ENCODE assay signal across 8 cellular contexts in the genomic region with DNA sequence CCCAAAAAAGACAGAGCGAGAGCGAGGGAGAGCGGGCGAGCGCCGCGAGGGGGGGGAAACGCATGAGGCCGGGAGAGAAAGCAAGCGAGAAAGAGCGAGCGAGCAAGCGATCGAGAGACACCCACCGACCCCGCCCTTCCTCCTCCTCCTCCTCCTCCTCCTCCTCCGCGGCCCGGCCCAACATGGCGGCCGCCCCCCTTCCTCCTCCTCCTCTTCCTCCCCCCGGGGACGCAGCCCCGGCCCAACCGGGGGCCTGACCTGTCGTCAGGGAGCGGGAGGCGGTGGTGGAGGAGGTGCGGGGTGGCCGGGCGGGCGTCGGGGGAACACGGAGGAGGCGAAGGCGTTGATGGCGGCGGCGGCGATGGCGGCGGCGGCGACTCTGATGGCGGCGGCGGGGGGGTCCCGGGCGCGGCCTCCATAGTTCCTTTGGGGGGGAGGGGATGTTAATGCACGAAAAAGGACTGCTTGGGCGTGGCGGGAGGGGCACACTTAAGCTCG. TPM values are rescaled to one million over a fixed set of nuclear protein-coding genes. Genes with fewer than 3 reads are reported as not detected.
DNase-seq lines count a peak whose midpoint lies in the region; ATAC-seq and TF ChIP-seq lines count a peak whose summit lies in the region.

No MANE protein-coding gene starts in this region.

- peaks cover 16 to 38% of the 10 kb centered on the region in 2 donors for H3K4me1 ChIP-seq in thoracic aorta (ENCODE audit: control insufficient read depth in 1 of 2, low read depth in 2 of 2)

- H3K27ac ChIP-seq in thoracic aorta = peak overlapping the region; percentile 100

- TF ChIP-seq CTCF in osteocyte (IDR thresholded peaks at IDR 0.05) = no peak
- TF ChIP-seq CTCF in thoracic aorta (IDR thresholded peaks at IDR 0.05) = no peak

- peaks cover 46 to 54% of the 10 kb centered on the region in 2 donors for H3K36me3 Mint-ChIP-seq in activated naive CD4-positive, alpha-beta T cell treated with anti-CD3 and anti-CD28 coated beads, Interleukin-2, amount 50 U/mL, for 72 hours
- H3K36me3 Mint-ChIP-seq in osteocyte (ENCODE audit: unreplicated experiment) = peaks cover 17% of the 10 kb centered on the region

- intact Hi-C loops in Right ventricle myocardium inferior (cut with DNase I) = loop anchor here (5.0 kb wide), 3 partner anchors 35 to 250 kb away; a partner anchor contains a TSS

- H3K4me3 Mint-ChIP-seq in osteocyte (ENCODE audit: unreplicated experiment) = peak overlapping the region; percentile 92

- ATAC-seq in GM21528 (IDR thresholded peaks at IDR 0.05; ENCODE audit: low FRiP score, unreplicated experiment) = peak; percentile 34
- peak; percentile 4 for ATAC-seq in SK-N-SH treated with all-trans-retinoic acid at 6 μM for 48 hours
- ATAC-seq in activated naive CD4-positive, alpha-beta T cell treated with anti-CD3 and anti-CD28 coated beads, Interleukin-2, amount 50 U/mL, for 72 hours = peak; percentile 13 to 19
- ATAC-seq in Right ventricle myocardium inferior = peak; percentile 64
- peak; percentile 30 for ATAC-seq in thoracic aorta (ENCODE audit: insufficient number of reproducible peaks, low FRiP score, low read depth)

- H3K9me3 ChIP-seq in MG63 = no peaks in the 10 kb centered on the region
- no peaks in the 10 kb centered on the region for H3K9me3 ChIP-seq in thoracic aorta

- DNase-seq in CD1c-positive myeloid dendritic cell (ENCODE audit: extremely low spot score) (peak; percentile 75), MG63 (peak; percentile 96), Right ventricle myocardium inferior (ENCODE audit: missing footprints) (peak; percentile 95), osteocyte (ENCODE audit: extremely low spot score, unreplicated experiment) (peak; percentile 91), thoracic aorta (ENCODE audit: low spot score) (no peak)
- peak; percentile 76 to 86 for DNase-seq in activated naive CD4-positive, alpha-beta T cell treated with anti-CD3 and anti-CD28 coated beads, Interleukin-2, amount 50 U/mL, for 72 hours (ENCODE audit: low spot score in 2 of 2)

- H3K27me3 ChIP-seq in MG63 = no peaks in the 10 kb centered on the region
- no peaks in the 10 kb centered on the region for H3K27me3 ChIP-seq in thoracic aorta (replicated peaks; ENCODE audit: insufficient read depth)

- H3K4me3 ChIP-seq in MG63 = peak overlapping the region; percentile 78
- H3K4me3 ChIP-seq in thoracic aorta = peak overlapping the region; percentile 98

- H3K9me3 Mint-ChIP-seq in activated naive CD4-positive, alpha-beta T cell treated with anti-CD3 and anti-CD28 coated beads, Interleukin-2, amount 50 U/mL, for 72 hours = no peaks in the 10 kb centered on the region
- H3K9me3 Mint-ChIP-seq in osteocyte (ENCODE audit: unreplicated experiment) = no peaks in the 10 kb centered on the region

- peaks cover 39% of the 10 kb centered on the region for H3K4me1 Mint-ChIP-seq in osteocyte (ENCODE audit: unreplicated experiment)

- H3K36me3 ChIP-seq in MG63 = peaks cover 25% of the 10 kb centered on the region
- H3K36me3 ChIP-seq in thoracic aorta = no peaks in the 10 kb centered on the region

- peak overlapping the region; percentile 96 to 100 for H3K27ac Mint-ChIP-seq in activated naive CD4-positive, alpha-beta T cell treated with anti-CD3 and anti-CD28 coated beads, Interleukin-2, amount 50 U/mL, for 72 hours
- peak overlapping the region; percentile 100 for H3K27ac Mint-ChIP-seq in osteocyte (ENCODE audit: unreplicated experiment)

- no peaks in the 10 kb centered on the region for H3K27me3 Mint-ChIP-seq in osteocyte (ENCODE audit: unreplicated experiment)

TF ChIP-seq in SK-N-SH treated with all-trans-retinoic acid at 6 μM for 48 hours, 23 proteins besides CTCF, POLR2A, EP300 and RAD21:
- TF ChIP-seq, protein P1, sequence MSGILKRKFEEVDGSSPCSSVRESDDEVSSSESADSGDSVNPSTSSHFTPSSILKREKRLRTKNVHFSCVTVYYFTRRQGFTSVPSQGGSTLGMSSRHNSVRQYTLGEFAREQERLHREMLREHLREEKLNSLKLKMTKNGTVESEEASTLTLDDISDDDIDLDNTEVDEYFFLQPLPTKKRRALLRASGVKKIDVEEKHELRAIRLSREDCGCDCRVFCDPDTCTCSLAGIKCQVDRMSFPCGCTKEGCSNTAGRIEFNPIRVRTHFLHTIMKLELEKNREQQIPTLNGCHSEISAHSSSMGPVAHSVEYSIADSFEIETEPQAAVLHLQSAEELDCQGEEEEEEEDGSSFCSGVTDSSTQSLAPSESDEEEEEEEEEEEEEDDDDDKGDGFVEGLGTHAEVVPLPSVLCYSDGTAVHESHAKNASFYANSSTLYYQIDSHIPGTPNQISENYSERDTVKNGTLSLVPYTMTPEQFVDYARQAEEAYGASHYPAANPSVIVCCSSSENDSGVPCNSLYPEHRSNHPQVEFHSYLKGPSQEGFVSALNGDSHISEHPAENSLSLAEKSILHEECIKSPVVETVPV (CRISPR knock-in tag; IDR thresholded peaks at IDR 0.05) = no peak
- TF ChIP-seq GLIS3 (CRISPR knock-in tag; IDR thresholded peaks at IDR 0.05) (no peak), ZC3H10 (CRISPR knock-in tag; IDR thresholded peaks at IDR 0.05) (no peak), BACH2 (CRISPR knock-in tag; IDR thresholded peaks at IDR 0.05; ENCODE audit: borderline replicate concordance) (no peak), ZNF565 (CRISPR knock-in tag; conservative IDR thresholded peaks at IDR 0.05; ENCODE audit: low read depth) (no peak), ZFP30 (CRISPR knock-in tag; IDR thresholded peaks at IDR 0.05) (no peak), CSDC2 (CRISPR knock-in tag; IDR thresholded peaks at IDR 0.05) (no peak), SNAI2 (CRISPR knock-in tag; IDR thresholded peaks at IDR 0.05) (no peak), ARNTL (CRISPR knock-in tag; IDR thresholded peaks at IDR 0.05; ENCODE audit: borderline replicate concordance, low read depth) (no peak), RARB (CRISPR knock-in tag; IDR thresholded peaks at IDR 0.05) (no peak), ISL1 (CRISPR knock-in tag; IDR thresholded peaks at IDR 0.05) (no peak), TOX (CRISPR knock-in tag; IDR thresholded peaks at IDR 0.05; ENCODE audit: borderline replicate concordance) (no peak), PPARA (CRISPR knock-in tag; IDR thresholded peaks at IDR 0.05; ENCODE audit: borderline replicate concordance) (no peak), OSR1 (CRISPR knock-in tag; IDR thresholded peaks at IDR 0.05) (no peak), ESRRG (CRISPR knock-in tag; IDR thresholded peaks at IDR 0.05) (no peak)
- TF ChIP-seq, protein P2, sequence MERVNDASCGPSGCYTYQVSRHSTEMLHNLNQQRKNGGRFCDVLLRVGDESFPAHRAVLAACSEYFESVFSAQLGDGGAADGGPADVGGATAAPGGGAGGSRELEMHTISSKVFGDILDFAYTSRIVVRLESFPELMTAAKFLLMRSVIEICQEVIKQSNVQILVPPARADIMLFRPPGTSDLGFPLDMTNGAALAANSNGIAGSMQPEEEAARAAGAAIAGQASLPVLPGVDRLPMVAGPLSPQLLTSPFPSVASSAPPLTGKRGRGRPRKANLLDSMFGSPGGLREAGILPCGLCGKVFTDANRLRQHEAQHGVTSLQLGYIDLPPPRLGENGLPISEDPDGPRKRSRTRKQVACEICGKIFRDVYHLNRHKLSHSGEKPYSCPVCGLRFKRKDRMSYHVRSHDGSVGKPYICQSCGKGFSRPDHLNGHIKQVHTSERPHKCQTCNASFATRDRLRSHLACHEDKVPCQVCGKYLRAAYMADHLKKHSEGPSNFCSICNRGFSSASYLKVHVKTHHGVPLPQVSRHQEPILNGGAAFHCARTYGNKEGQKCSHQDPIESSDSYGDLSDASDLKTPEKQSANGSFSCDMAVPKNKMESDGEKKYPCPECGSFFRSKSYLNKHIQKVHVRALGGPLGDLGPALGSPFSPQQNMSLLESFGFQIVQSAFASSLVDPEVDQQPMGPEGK (CRISPR knock-in tag; IDR thresholded peaks at IDR 0.05; ENCODE audit: borderline replicate concordance) = no peak
- TF ChIP-seq, protein P3, sequence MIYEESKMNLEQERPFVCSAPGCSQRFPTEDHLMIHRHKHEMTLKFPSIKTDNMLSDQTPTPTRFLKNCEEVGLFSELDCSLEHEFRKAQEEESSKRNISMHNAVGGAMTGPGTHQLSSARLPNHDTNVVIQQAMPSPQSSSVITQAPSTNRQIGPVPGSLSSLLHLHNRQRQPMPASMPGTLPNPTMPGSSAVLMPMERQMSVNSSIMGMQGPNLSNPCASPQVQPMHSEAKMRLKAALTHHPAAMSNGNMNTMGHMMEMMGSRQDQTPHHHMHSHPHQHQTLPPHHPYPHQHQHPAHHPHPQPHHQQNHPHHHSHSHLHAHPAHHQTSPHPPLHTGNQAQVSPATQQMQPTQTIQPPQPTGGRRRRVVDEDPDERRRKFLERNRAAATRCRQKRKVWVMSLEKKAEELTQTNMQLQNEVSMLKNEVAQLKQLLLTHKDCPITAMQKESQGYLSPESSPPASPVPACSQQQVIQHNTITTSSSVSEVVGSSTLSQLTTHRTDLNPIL (CRISPR knock-in tag; IDR thresholded peaks at IDR 0.05; ENCODE audit: low read depth) = no peak

RNA-seq across cellular contexts. Expression of a gene that starts 1.4 kb away (rescaled TPM):
- 8.2 and 25.2 TPM in 2 replicates for total RNA-seq in MG63 (2014; rRNA removed; shearing (Covaris generic); ENCODE audit: low replicate concordance)
- 100 to 1,000 TPM in 1 of 2 donors, 10 to 100 TPM in 1; 49.8 to 112 TPM for total RNA-seq in activated naive CD4-positive, alpha-beta T cell treated with anti-CD3 and anti-CD28 coated beads, Interleukin-2, amount 50 U/mL, for 72 hours
- total RNA-seq in Right ventricle myocardium inferior (20.5 TPM), osteocyte (53.1 and 60.2 TPM in 2 replicates), thoracic aorta (10 to 100 TPM; 21.9 to 26.0 TPM)

RNA-seq across cellular contexts. Expression of a gene that starts 18.4 kb away (rescaled TPM):
- total RNA-seq in MG63 (2014; rRNA removed; shearing (Covaris generic); ENCODE audit: low replicate concordance) = 389 and 411 TPM in 2 replicates
- total RNA-seq in activated naive CD4-positive, alpha-beta T cell treated with anti-CD3 and anti-CD28 coated beads, Interleukin-2, amount 50 U/mL, for 72 hours = 100 to 1,000 TPM; 121 to 178 TPM
- 45.1 TPM for total RNA-seq in Right ventricle myocardium inferior
- total RNA-seq in osteocyte = 96.6 and 110 TPM in 2 replicates
- total RNA-seq in thoracic aorta = 10 to 100 TPM; 39.3 to 50.8 TPM

Comparison
In these comparisons a context has a peak if more than half of its experiments do, and no peak if none do; other contexts are left out.
1. ATAC-seq: peak in every context shown above with its lines; median percentile 64 in Right ventricle myocardium inferior; 34 in GM21528; 30 in thoracic aorta; 16 in activated naive CD4-positive, alpha-beta T cell treated with anti-CD3 and anti-CD28 coated beads, Interleukin-2, amount 50 U/mL, for 72 hours; 4 in SK-N-SH treated with all-trans-retinoic acid at 6 μM for 48 hours.